ENCODE assay signal across 1 cellular context in genomic region chr4:146545102-146545501, GRCh38.
TF ChIP-seq lines count a peak whose summit lies in the region.

No MANE protein-coding gene starts in this region.

TF ChIP-seq in GM23338, 12 proteins besides CTCF, POLR2A, EP300 and RAD21 (continued from another document):
- TF ChIP-seq, protein P1, sequence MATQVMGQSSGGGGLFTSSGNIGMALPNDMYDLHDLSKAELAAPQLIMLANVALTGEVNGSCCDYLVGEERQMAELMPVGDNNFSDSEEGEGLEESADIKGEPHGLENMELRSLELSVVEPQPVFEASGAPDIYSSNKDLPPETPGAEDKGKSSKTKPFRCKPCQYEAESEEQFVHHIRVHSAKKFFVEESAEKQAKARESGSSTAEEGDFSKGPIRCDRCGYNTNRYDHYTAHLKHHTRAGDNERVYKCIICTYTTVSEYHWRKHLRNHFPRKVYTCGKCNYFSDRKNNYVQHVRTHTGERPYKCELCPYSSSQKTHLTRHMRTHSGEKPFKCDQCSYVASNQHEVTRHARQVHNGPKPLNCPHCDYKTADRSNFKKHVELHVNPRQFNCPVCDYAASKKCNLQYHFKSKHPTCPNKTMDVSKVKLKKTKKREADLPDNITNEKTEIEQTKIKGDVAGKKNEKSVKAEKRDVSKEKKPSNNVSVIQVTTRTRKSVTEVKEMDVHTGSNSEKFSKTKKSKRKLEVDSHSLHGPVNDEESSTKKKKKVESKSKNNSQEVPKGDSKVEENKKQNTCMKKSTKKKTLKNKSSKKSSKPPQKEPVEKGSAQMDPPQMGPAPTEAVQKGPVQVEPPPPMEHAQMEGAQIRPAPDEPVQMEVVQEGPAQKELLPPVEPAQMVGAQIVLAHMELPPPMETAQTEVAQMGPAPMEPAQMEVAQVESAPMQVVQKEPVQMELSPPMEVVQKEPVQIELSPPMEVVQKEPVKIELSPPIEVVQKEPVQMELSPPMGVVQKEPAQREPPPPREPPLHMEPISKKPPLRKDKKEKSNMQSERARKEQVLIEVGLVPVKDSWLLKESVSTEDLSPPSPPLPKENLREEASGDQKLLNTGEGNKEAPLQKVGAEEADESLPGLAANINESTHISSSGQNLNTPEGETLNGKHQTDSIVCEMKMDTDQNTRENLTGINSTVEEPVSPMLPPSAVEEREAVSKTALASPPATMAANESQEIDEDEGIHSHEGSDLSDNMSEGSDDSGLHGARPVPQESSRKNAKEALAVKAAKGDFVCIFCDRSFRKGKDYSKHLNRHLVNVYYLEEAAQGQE (IDR thresholded peaks at IDR 0.05; ENCODE audit: unreplicated experiment), result no peak
- TF ChIP-seq ZNF331 (CRISPR knock-in tag; IDR thresholded peaks at IDR 0.05; ENCODE audit: low read depth), result no peak
- no peak for TF ChIP-seq POLR2AphosphoS5 (IDR thresholded peaks at IDR 0.05; ENCODE audit: low read depth)
- TF ChIP-seq, protein P2, sequence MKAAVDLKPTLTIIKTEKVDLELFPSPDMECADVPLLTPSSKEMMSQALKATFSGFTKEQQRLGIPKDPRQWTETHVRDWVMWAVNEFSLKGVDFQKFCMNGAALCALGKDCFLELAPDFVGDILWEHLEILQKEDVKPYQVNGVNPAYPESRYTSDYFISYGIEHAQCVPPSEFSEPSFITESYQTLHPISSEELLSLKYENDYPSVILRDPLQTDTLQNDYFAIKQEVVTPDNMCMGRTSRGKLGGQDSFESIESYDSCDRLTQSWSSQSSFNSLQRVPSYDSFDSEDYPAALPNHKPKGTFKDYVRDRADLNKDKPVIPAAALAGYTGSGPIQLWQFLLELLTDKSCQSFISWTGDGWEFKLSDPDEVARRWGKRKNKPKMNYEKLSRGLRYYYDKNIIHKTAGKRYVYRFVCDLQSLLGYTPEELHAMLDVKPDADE (IDR thresholded peaks at IDR 0.05), result no peak
- no peak for TF ChIP-seq CREB1 (CRISPR knock-in tag; IDR thresholded peaks at IDR 0.05; ENCODE audit: low read depth)
- TF ChIP-seq EZH2 (IDR thresholded peaks at IDR 0.05; ENCODE audit: low read depth, unreplicated experiment), result no peak
